32 cellular contexts compared by ENCODE assay signal in genomic region chr5:3564136-3564535, GRCh38. TPM values are rescaled to one million over a fixed set of nuclear protein-coding genes. Genes with fewer than 3 reads are reported as not detected.
"Had no signal": no experiment of that assay in that cellular context is flagged by ENCODE, and none has a peak within 500 bp of the region (broad histone marks: within the 10 kb centered on the region; RNA-seq: fewer than 3 reads in every experiment).

No MANE protein-coding gene starts in this region.

- H3K36me3 Mint-ChIP-seq: activated naive CD8-positive, alpha-beta T cell had no signal

- H3K27me3 Mint-ChIP-seq: activated B cell treated with CpG ODN at 0.5 μM for 24 hours; activated T-helper 17 cell treated with anti-CD3 and anti-CD28 coated beads, Interleukin-2, amount 50 U/mL, for 72 hours; central memory CD8-positive, alpha-beta T cell; dendritic cell treated with granulocyte-macrophage colony-stimulating factor and Interleukin-4, amounts not matched to agents 40 ng/mL and 50 ng/mL, for 4 days; effector memory CD8-positive, alpha-beta T cell; T-helper 17 cell had no signal

- H3K4me3 Mint-ChIP-seq: activated B cell treated with CpG ODN at 0.5 μM for 24 hours; activated CD8-positive, alpha-beta T cell treated with anti-CD3 and anti-CD28 coated beads for 36 hours; activated naive CD8-positive, alpha-beta T cell; activated T-cell treated with anti-CD3 and anti-CD28 coated beads, Interleukin-2, amount 50 U/mL, for 4 hours; activated T-helper 17 cell treated with anti-CD3 and anti-CD28 coated beads, Interleukin-2, amount 50 U/mL, for 72 hours; central memory CD8-positive, alpha-beta T cell; dendritic cell treated with granulocyte-macrophage colony-stimulating factor and Interleukin-4, amounts not matched to agents 40 ng/mL and 50 ng/mL, for 4 days; effector memory CD8-positive, alpha-beta T cell; T-helper 17 cell; T-helper 2 cell treated with Interferon-gamma antibody and Interleukin-4, amounts not matched to agents 5 μg/mL and 100 μg/mL, for 36 hours had no signal

- H3K27ac Mint-ChIP-seq: activated B cell treated with CpG ODN at 0.5 μM for 24 hours; activated CD8-positive, alpha-beta T cell treated with anti-CD3 and anti-CD28 coated beads for 36 hours; activated naive CD8-positive, alpha-beta T cell; activated T-helper 17 cell treated with anti-CD3 and anti-CD28 coated beads, Interleukin-2, amount 50 U/mL, for 72 hours; dendritic cell treated with granulocyte-macrophage colony-stimulating factor and Interleukin-4, amounts not matched to agents 40 ng/mL and 50 ng/mL, for 4 days; effector memory CD8-positive, alpha-beta T cell; T-helper 17 cell; T-helper 2 cell treated with Interferon-gamma antibody and Interleukin-4, amounts not matched to agents 5 μg/mL and 100 μg/mL, for 36 hours had no signal

- H3K9me3 ChIP-seq: gastrocnemius medialis had no signal

- H3K36me3 ChIP-seq: brain microvascular endothelial cell, esophagus muscularis mucosa, gastrocnemius medialis, heart left ventricle, WERI-Rb-1 had no signal

- H3K27me3 ChIP-seq: brain microvascular endothelial cell, foreskin keratinocyte, gastrocnemius medialis had no signal

- H3K4me1 Mint-ChIP-seq: activated B cell treated with CpG ODN at 0.5 μM for 24 hours; activated T-helper 17 cell treated with anti-CD3 and anti-CD28 coated beads, Interleukin-2, amount 50 U/mL, for 72 hours; central memory CD8-positive, alpha-beta T cell; T-helper 17 cell had no signal

- H3K4me1 ChIP-seq: esophagus muscularis mucosa, foreskin keratinocyte, gastrocnemius medialis, heart left ventricle had no signal

- H3K27ac ChIP-seq: brain microvascular endothelial cell, coronary artery, dorsolateral prefrontal cortex, esophagus muscularis mucosa, foreskin keratinocyte, gastrocnemius medialis, heart left ventricle, WERI-Rb-1 had no signal

- H3K9me3 Mint-ChIP-seq: activated CD8-positive, alpha-beta T cell treated with anti-CD3 and anti-CD28 coated beads for 36 hours had no signal

- H3K4me3 ChIP-seq: coronary artery, dorsolateral prefrontal cortex, esophagus muscularis mucosa, gastrocnemius medialis, heart left ventricle had no signal

- DNase-seq: activated B cell treated with CpG ODN at 0.5 μM for 24 hours; activated CD4-positive, alpha-beta T cell treated with anti-CD3 and anti-CD28 coated beads for 48 hours; activated CD4-positive, alpha-beta T cell treated with anti-CD3 and anti-CD28 coated beads, Interleukin-2, amount 50 U/mL, for 1 hour; activated CD4-positive, alpha-beta T cell treated with anti-CD3 and anti-CD28 coated beads, Interleukin-2, amount 50 U/mL, for 48 hours; activated CD8-positive, alpha-beta memory T cell treated with anti-CD3 and anti-CD28 coated beads for 24 hours; activated CD8-positive, alpha-beta T cell treated with anti-CD3 and anti-CD28 coated beads for 36 hours; activated effector memory CD4-positive, alpha-beta T cell treated with Interleukin-2 at 50 U/mL for 16 hours; activated gamma-delta T cell treated with Interleukin-2 at 50 U/mL for 16 hours; activated naive CD4-positive, alpha-beta T cell treated with anti-CD3 and anti-CD28 coated beads, Interleukin-2, amount 50 U/mL, for 16 hours; activated naive CD4-positive, alpha-beta T cell treated with Interleukin-2 at 50 U/mL for 16 hours; activated T-cell treated with anti-CD3 and anti-CD28 coated beads, Interleukin-2, amount 50 U/mL, for 4 hours; amniotic stem cell; anterior cingulate cortex; brain microvascular endothelial cell; dorsolateral prefrontal cortex; effector CD4-positive, alpha-beta T cell; effector memory CD8-positive, alpha-beta T cell; erythroblast; foreskin keratinocyte; gastrocnemius medialis; glutamatergic neuron; heart left ventricle; T-helper 17 cell; T1000; WERI-Rb-1 had no signal

RNA-seq across cellular contexts. Expression of gene IRX1, which starts 31.5 kb away (rescaled TPM):
- total RNA-seq: activated B cell treated with CpG ODN at 0.5 μM for 24 hours; activated CD8-positive, alpha-beta T cell treated with anti-CD3 and anti-CD28 coated beads for 36 hours; activated T-cell treated with anti-CD3 and anti-CD28 coated beads, Interleukin-2, amount 50 U/mL, for 4 hours; activated T-helper 17 cell treated with anti-CD3 and anti-CD28 coated beads, Interleukin-2, amount 50 U/mL, for 72 hours; gastrocnemius medialis; T-helper 17 cell had no signal
